Comparison of ENCODE assay signal across 8 cellular contexts in genomic region chr14:73786632-73786941, GRCh38.
DNase-seq lines count a peak whose midpoint lies in the region; ATAC-seq, FAIRE-seq and TF ChIP-seq lines count a peak whose summit lies in the region.

No MANE protein-coding gene starts in this region.

- POLR2A ChIA-PET in naive thymus-derived CD4-positive, alpha-beta T cell (lab: Charles Lee) = interaction anchor here (0.7 to 8.0 kb wide), 10 partner anchors 12 to 74 kb away, joined by 3 to 253 read pairs (median 7); partner anchors contain the start of gene PTGR2

- peak overlapping the region; percentile 88 for H3K4me3 Mint-ChIP-seq in GM23338
- H3K4me3 Mint-ChIP-seq in naive thymus-derived CD4-positive, alpha-beta T cell = peak overlapping the region; percentile 87 to 99 (median 97)

- H3K9me2 ChIP-seq in GM23338 (ENCODE audit: insufficient read depth) = no peaks in the 10 kb centered on the region

- intact Hi-C loops in naive thymus-derived CD4-positive, alpha-beta T cell (cut with micrococcal nuclease) = loop anchor here (1.0 to 5.0 kb wide), 10 partner anchors 16 to 298 kb away; partner anchors contain the start of genes ALDH6A1 (in 1 of the 2), BBOF1 (in 1 of the 2), ENTPD5 (in 1 of the 2) and LIN52 (in 1 of the 2)

- H4K20me1 ChIP-seq in DND-41 (ENCODE audit: insufficient read depth, low read length) (peaks cover 22% of the 10 kb centered on the region; the same call in 1 of the 2 replicates), GM23338 (replicated peaks; ENCODE audit: insufficient read depth) (peaks cover 14% of the 10 kb centered on the region)

- H3K9me3 ChIP-seq in DND-41 (ENCODE audit: insufficient read depth, low read length, severe bottlenecking) (no peaks in the 10 kb centered on the region), SJSA1 (replicated peaks) (no peaks in the 10 kb centered on the region)
- H3K9me3 ChIP-seq in naive thymus-derived CD4-positive, alpha-beta T cell (ENCODE audit: control insufficient read depth in 2 of 3, low read length in 3 of 3) = no peaks in the 10 kb centered on the region

- H3K36me3 Mint-ChIP-seq in GM23338 (ENCODE audit: low read depth) = no peaks in the 10 kb centered on the region
- peaks cover 0 to 8% (median 0%) of the 10 kb centered on the region in 5 donors for H3K36me3 Mint-ChIP-seq in naive thymus-derived CD4-positive, alpha-beta T cell

- H3K27me3 ChIP-seq in DND-41 (ENCODE audit: insufficient read depth, low read length, poor library complexity) (no peaks in the 10 kb centered on the region), GM23338 (ENCODE audit: insufficient read depth) (peaks cover 89% of the 10 kb centered on the region), SJSA1 (replicated peaks) (no peaks in the 10 kb centered on the region)
- H3K27me3 ChIP-seq in naive thymus-derived CD4-positive, alpha-beta T cell (ENCODE audit: control insufficient read depth in 2 of 2, insufficient read depth in 2 of 2, low read length in 2 of 2) = no peaks in the 10 kb centered on the region

- peaks cover 69% of the 10 kb centered on the region for H3K27me3 Mint-ChIP-seq in GM23338 (ENCODE audit: insufficient read depth, low read depth, poor library complexity)
- no peaks in the 10 kb centered on the region for H3K27me3 Mint-ChIP-seq in naive thymus-derived CD4-positive, alpha-beta T cell

- H3K27ac Mint-ChIP-seq in GM23338 = no peak overlapping the region
- peak overlapping the region; percentile 92 to 97 (median 94) for H3K27ac Mint-ChIP-seq in naive thymus-derived CD4-positive, alpha-beta T cell

- CTCF ChIA-PET in naive thymus-derived CD4-positive, alpha-beta T cell (lab: Charles Lee) = interaction anchor here (0.9 to 3.0 kb wide), 9 partner anchors 11 to 42 kb away, joined by 3 to 23 read pairs (median 12); a partner anchor contains a TSS

- ATAC-seq in DND-41 (ENCODE audit: insufficient read depth, low read depth) (no peak), GM23338 (peak; percentile 61), GM18873 (IDR thresholded peaks at IDR 0.05; ENCODE audit: low FRiP score, unreplicated experiment) (no peak)
- no peak for ATAC-seq in naive thymus-derived CD4-positive, alpha-beta T cell

- H3K4me1 Mint-ChIP-seq in GM23338 = peaks cover 43% of the 10 kb centered on the region
- peaks cover 50 to 73% (median 64%) of the 10 kb centered on the region in 7 donors for H3K4me1 Mint-ChIP-seq in naive thymus-derived CD4-positive, alpha-beta T cell

- H3F3A ChIP-seq in GM23338 (replicated peaks; ENCODE audit: low read depth) = 0 out of 2 replicates have a peak, but pooled peaks cover 3% of the 10 kb centered on the region

- no peak for FAIRE-seq in HTR-8/SVneo (lab: Jason Lieb, UNC)

- H3K36me3 ChIP-seq in DND-41 (ENCODE audit: insufficient read depth, low read length) = no peaks in the 10 kb centered on the region
- no peaks in the 10 kb centered on the region for H3K36me3 ChIP-seq in GM23338 (ENCODE audit: insufficient read depth)
- peaks cover 6% of the 10 kb centered on the region; the same call in 1 of the 2 replicates for H3K36me3 ChIP-seq in SJSA1
- peaks cover 0 to 14% (median 0%) of the 10 kb centered on the region in 3 experiments for H3K36me3 ChIP-seq in naive thymus-derived CD4-positive, alpha-beta T cell (ENCODE audit: control insufficient read depth in 2 of 3, insufficient read depth in 3 of 3, low read length in 3 of 3)

- H2AFZ ChIP-seq in DND-41 (ENCODE audit: low read depth, low read length) = peak overlapping the region; percentile 95
- H2AFZ ChIP-seq in GM23338 = peak overlapping the region; percentile 69

- H3K9ac ChIP-seq in DND-41 (ENCODE audit: low read depth, low read length) = peak overlapping the region; percentile 94

- no peaks in the 10 kb centered on the region for H3K9me3 Mint-ChIP-seq in GM23338
- H3K9me3 Mint-ChIP-seq in naive thymus-derived CD4-positive, alpha-beta T cell = no peaks in the 10 kb centered on the region

- peaks cover 40% of the 10 kb centered on the region for H3K4me1 ChIP-seq in DND-41 (ENCODE audit: insufficient read depth, low read length)
- H3K4me1 ChIP-seq in GM23338 (ENCODE audit: insufficient read depth) = peaks cover 32% of the 10 kb centered on the region
- peaks cover 61% of the 10 kb centered on the region for H3K4me1 ChIP-seq in SJSA1 (replicated peaks)
- peaks cover 45% of the 10 kb centered on the region in 2 donors for H3K4me1 ChIP-seq in naive thymus-derived CD4-positive, alpha-beta T cell (ENCODE audit: control insufficient read depth in 2 of 2, insufficient read depth in 2 of 2, low read length in 2 of 2)

- H3K4me3 ChIP-seq in DND-41 (ENCODE audit: low read depth in 1 of 2, low read length in 2 of 2) (peak overlapping the region; percentile 77 to 85), GM23338 (peak overlapping the region; percentile 80), SJSA1 (peak overlapping the region; percentile 85), epithelial cell of proximal tubule (ENCODE audit: low read depth, low read length) (peak overlapping the region; percentile 82)
- H3K4me3 ChIP-seq in naive thymus-derived CD4-positive, alpha-beta T cell (ENCODE audit: low read length) = peak overlapping the region; percentile 91

- H3K27ac ChIP-seq in DND-41 (ENCODE audit: low read length) (peak overlapping the region; percentile 91), GM23338 (ENCODE audit: low read depth) (no peak overlapping the region), SJSA1 (peak overlapping the region; percentile 69)
- peak overlapping the region; percentile 96 for H3K27ac ChIP-seq in naive thymus-derived CD4-positive, alpha-beta T cell (ENCODE audit: low read depth, low read length)

- DNase-seq in DND-41 (no peak), GM23338 (ENCODE audit: low spot score) (peak; percentile 79), SJSA1 (ENCODE audit: low read depth in 1 of 2, low spot score in 2 of 2) (peak in 1 of 2 experiments; percentile 41), epithelial cell of proximal tubule (ENCODE audit: low read depth) (no peak), HTR-8/SVneo (ENCODE audit: insufficient read length, low spot score) (no peak), activated gamma-delta T cell (lab: John Stamatoyannopoulos, UW) (no peak)
- DNase-seq in naive thymus-derived CD4-positive, alpha-beta T cell = peak in 1 of 9 donors; percentile 17

- H3K4me2 ChIP-seq in DND-41 (ENCODE audit: insufficient read depth, low read length) (peak overlapping the region; percentile 89), GM23338 (peak overlapping the region; percentile 90)

- H3K79me2 ChIP-seq in DND-41 (ENCODE audit: insufficient read depth, low read length) = peaks cover 60% of the 10 kb centered on the region
- H3K79me2 ChIP-seq in GM23338 (replicated peaks; ENCODE audit: insufficient read depth) = no peaks in the 10 kb centered on the region

- TF ChIP-seq CTCF in DND-41 (IDR thresholded peaks at IDR 0.05; ENCODE audit: borderline replicate concordance, extremely low read depth, low read length, poor library complexity, severe bottlenecking) (no peak), GM23338 (conservative IDR thresholded peaks at IDR 0.05; ENCODE audit: low read depth in 2 of 2) (no peak), epithelial cell of proximal tubule (conservative IDR thresholded peaks at IDR 0.05; ENCODE audit: low read depth, low read length) (no peak)

TF ChIP-seq in GM23338, 12 proteins besides CTCF, POLR2A, EP300 and RAD21 (continues in another document):
- TF ChIP-seq ZNF331 (CRISPR knock-in tag; IDR thresholded peaks at IDR 0.05; ENCODE audit: low read depth) (no peak), REST (IDR thresholded peaks at IDR 0.05; ENCODE audit: unreplicated experiment) (no peak), EZH2 (IDR thresholded peaks at IDR 0.05; ENCODE audit: low read depth, unreplicated experiment) (no peak)
